Comparison of ENCODE assay signal across 12 cellular contexts in the genomic region with DNA sequence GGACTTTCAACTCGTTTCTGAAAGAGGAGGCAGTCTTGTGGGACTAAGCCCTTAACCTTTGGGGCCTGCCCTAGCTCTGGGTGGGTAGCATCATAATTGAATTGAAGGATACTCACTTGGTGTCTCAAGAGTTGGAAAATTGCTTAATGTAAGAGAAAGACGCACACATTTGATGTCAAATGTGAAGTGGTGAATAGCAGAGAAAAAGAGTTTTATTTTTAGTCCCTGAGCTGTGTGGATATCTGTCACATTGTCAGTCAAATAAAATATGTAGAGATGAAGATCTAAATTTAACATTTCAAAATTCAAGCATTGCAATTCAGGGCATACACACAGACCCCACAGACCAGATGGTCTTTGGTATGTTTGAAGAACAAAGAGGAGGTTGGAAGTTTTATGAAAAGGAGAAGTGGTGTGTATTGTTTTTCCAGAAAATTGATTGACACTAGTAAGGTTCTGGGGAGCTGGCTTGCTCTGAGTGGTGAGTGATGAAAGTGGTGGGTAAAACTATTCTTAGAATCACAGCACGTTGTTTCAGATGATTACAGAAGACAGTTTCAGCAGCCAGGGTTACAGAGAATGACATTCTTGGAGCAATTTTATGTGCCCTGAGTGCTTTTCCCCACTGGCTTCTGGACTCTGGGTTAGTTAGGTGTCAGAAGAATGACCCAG. TPM values are rescaled to one million over a fixed set of nuclear protein-coding genes. Genes with fewer than 3 reads are reported as not detected.
DNase-seq lines count a peak whose midpoint lies in the region; ATAC-seq lines count a peak whose summit lies in the region.
"Had no signal": no experiment of that assay in that cellular context is flagged by ENCODE, and none has a peak within 500 bp of the region (broad histone marks: within the 10 kb centered on the region; RNA-seq: fewer than 3 reads in every experiment).

No MANE protein-coding gene starts in this region.

- H3K27ac ChIP-seq in aorta (ENCODE audit: low read depth in 1 of 2, low read length in 2 of 2) = no peak overlapping the region
- H3K27ac ChIP-seq: vagina had no signal

- ATAC-seq in HG03565 (IDR thresholded peaks at IDR 0.05; ENCODE audit: unreplicated experiment) = peak; percentile 30
- peak; percentile 50 for ATAC-seq in activated naive CD8-positive, alpha-beta T cell treated with anti-CD3 and anti-CD28 coated beads, Interleukin-2, amount 50 U/mL, for 24 hours
- peak; percentile 51 for ATAC-seq in stimulated activated effector memory CD8-positive, alpha-beta T cell treated with anti-CD3 and anti-CD28 coated beads, Interleukin-12 subunit alpha, Interleukin-12 subunit beta, amount 100 ng/mL, for 72 hours
- no peak for ATAC-seq in aorta (ENCODE audit: low FRiP score)

- H3K4me3 ChIP-seq in aorta (ENCODE audit: low read length in 2 of 2) = no peak overlapping the region

- H3K27me3 Mint-ChIP-seq in activated T-cell treated with anti-CD3 and anti-CD28 coated beads, Interleukin-2, amount 50 U/mL, for 24 hours = no peaks in the 10 kb centered on the region
- H3K27me3 Mint-ChIP-seq in activated naive CD8-positive, alpha-beta T cell treated with anti-CD3 and anti-CD28 coated beads, Interleukin-2, amount 50 U/mL, for 24 hours = peaks cover 8% of the 10 kb centered on the region

- H3K4me1 Mint-ChIP-seq in activated T-cell treated with anti-CD3 and anti-CD28 coated beads, Interleukin-2, amount 50 U/mL, for 24 hours (ENCODE audit: low read depth) = peaks cover 48% of the 10 kb centered on the region
- H3K4me1 Mint-ChIP-seq in activated naive CD8-positive, alpha-beta T cell treated with anti-CD3 and anti-CD28 coated beads, Interleukin-2, amount 50 U/mL, for 24 hours = peaks cover 34% of the 10 kb centered on the region
- peaks cover 42% of the 10 kb centered on the region for H3K4me1 Mint-ChIP-seq in stimulated activated effector memory CD8-positive, alpha-beta T cell treated with anti-CD3 and anti-CD28 coated beads, Interleukin-12 subunit alpha, Interleukin-12 subunit beta, amount 100 ng/mL, for 72 hours
- H3K4me1 Mint-ChIP-seq: nephron had no signal

- no peaks in the 10 kb centered on the region for H3K36me3 ChIP-seq in aorta (ENCODE audit: control insufficient read depth in 1 of 2, insufficient read depth in 2 of 2, low read length in 1 of 2)
- H3K36me3 ChIP-seq: vagina had no signal

- no peaks in the 10 kb centered on the region for H3K27me3 ChIP-seq in aorta (ENCODE audit: control insufficient read depth in 1 of 2, insufficient read depth in 2 of 2, low read length in 1 of 2)
- H3K27me3 ChIP-seq: vagina had no signal

- H3K4me3 Mint-ChIP-seq in activated T-cell treated with anti-CD3 and anti-CD28 coated beads, Interleukin-2, amount 50 U/mL, for 24 hours = no peak overlapping the region
- H3K4me3 Mint-ChIP-seq in activated naive CD8-positive, alpha-beta T cell treated with anti-CD3 and anti-CD28 coated beads, Interleukin-2, amount 50 U/mL, for 24 hours = no peak overlapping the region
- peak overlapping the region; percentile 40 for H3K4me3 Mint-ChIP-seq in stimulated activated effector memory CD8-positive, alpha-beta T cell treated with anti-CD3 and anti-CD28 coated beads, Interleukin-12 subunit alpha, Interleukin-12 subunit beta, amount 100 ng/mL, for 72 hours
- H3K4me3 Mint-ChIP-seq: nephron had no signal

- no peaks in the 10 kb centered on the region for H3K36me3 Mint-ChIP-seq in activated T-cell treated with anti-CD3 and anti-CD28 coated beads, Interleukin-2, amount 50 U/mL, for 24 hours (ENCODE audit: low read depth)
- no peaks in the 10 kb centered on the region for H3K36me3 Mint-ChIP-seq in activated naive CD8-positive, alpha-beta T cell treated with anti-CD3 and anti-CD28 coated beads, Interleukin-2, amount 50 U/mL, for 24 hours (ENCODE audit: low read depth)
- no peaks in the 10 kb centered on the region for H3K36me3 Mint-ChIP-seq in stimulated activated effector memory CD8-positive, alpha-beta T cell treated with anti-CD3 and anti-CD28 coated beads, Interleukin-12 subunit alpha, Interleukin-12 subunit beta, amount 100 ng/mL, for 72 hours

- H3K4me1 ChIP-seq in aorta (ENCODE audit: control insufficient read depth in 1 of 2, insufficient read depth in 2 of 2, low read length in 2 of 2) = no peaks in the 10 kb centered on the region
- H3K4me1 ChIP-seq: vagina had no signal

- WGBS in aorta, 2 donors = 40 to 46% methylated on average over 3 of the region's 3 CpGs

- H3K9me3 ChIP-seq in aorta (ENCODE audit: control insufficient read depth, low read length) = no peaks in the 10 kb centered on the region
- H3K9me3 ChIP-seq: vagina had no signal

- no peak for DNase-seq in activated T-cell treated with anti-CD3 and anti-CD28 coated beads, Interleukin-2, amount 50 U/mL, for 24 hours
- no peak for DNase-seq in activated T-cell treated with anti-CD3 and anti-CD28 coated beads, Interleukin-2, amount 50 U/mL, for 48 hours
- DNase-seq in activated naive CD8-positive, alpha-beta T cell treated with anti-CD3 and anti-CD28 coated beads, Interleukin-2, amount 50 U/mL, for 24 hours = no peak
- no peak for DNase-seq in stimulated activated effector memory CD8-positive, alpha-beta T cell treated with anti-CD3 and anti-CD28 coated beads, Interleukin-12 subunit alpha, Interleukin-12 subunit beta, amount 100 ng/mL, for 72 hours (ENCODE audit: low spot score in 2 of 2)
- no peak for DNase-seq in aorta
- DNase-seq in CD1c-positive myeloid dendritic cell (ENCODE audit: extremely low spot score) = no peak
- DNase-seq in GM19240 (ENCODE audit: insufficient read length, low spot score) = no peak
- DNase-seq: ACHN, hypothalamus had no signal

- intact Hi-C loops in aorta (cut with DNase I) = no loop called here

- peaks cover 17% of the 10 kb centered on the region for H3K9me3 Mint-ChIP-seq in activated T-cell treated with anti-CD3 and anti-CD28 coated beads, Interleukin-2, amount 50 U/mL, for 24 hours
- H3K9me3 Mint-ChIP-seq in activated naive CD8-positive, alpha-beta T cell treated with anti-CD3 and anti-CD28 coated beads, Interleukin-2, amount 50 U/mL, for 24 hours = peaks cover 11% of the 10 kb centered on the region
- peaks cover 8% of the 10 kb centered on the region for H3K9me3 Mint-ChIP-seq in stimulated activated effector memory CD8-positive, alpha-beta T cell treated with anti-CD3 and anti-CD28 coated beads, Interleukin-12 subunit alpha, Interleukin-12 subunit beta, amount 100 ng/mL, for 72 hours

- peak overlapping the region; percentile 80 for H3K27ac Mint-ChIP-seq in activated T-cell treated with anti-CD3 and anti-CD28 coated beads, Interleukin-2, amount 50 U/mL, for 24 hours
- peak overlapping the region; percentile 71 for H3K27ac Mint-ChIP-seq in activated naive CD8-positive, alpha-beta T cell treated with anti-CD3 and anti-CD28 coated beads, Interleukin-2, amount 50 U/mL, for 24 hours
- H3K27ac Mint-ChIP-seq in stimulated activated effector memory CD8-positive, alpha-beta T cell treated with anti-CD3 and anti-CD28 coated beads, Interleukin-12 subunit alpha, Interleukin-12 subunit beta, amount 100 ng/mL, for 72 hours = peak overlapping the region; percentile 79
- H3K27ac Mint-ChIP-seq: nephron had no signal

RNA-seq across cellular contexts. Expression of a gene that starts 44.9 kb away (rescaled TPM):
- total RNA-seq in aorta = 1 to 10 TPM; 3.2 to 3.8 TPM
- 1 to 10 TPM; 2.5 to 2.8 TPM for polyA plus RNA-seq in aorta
